In the genomic region with DNA sequence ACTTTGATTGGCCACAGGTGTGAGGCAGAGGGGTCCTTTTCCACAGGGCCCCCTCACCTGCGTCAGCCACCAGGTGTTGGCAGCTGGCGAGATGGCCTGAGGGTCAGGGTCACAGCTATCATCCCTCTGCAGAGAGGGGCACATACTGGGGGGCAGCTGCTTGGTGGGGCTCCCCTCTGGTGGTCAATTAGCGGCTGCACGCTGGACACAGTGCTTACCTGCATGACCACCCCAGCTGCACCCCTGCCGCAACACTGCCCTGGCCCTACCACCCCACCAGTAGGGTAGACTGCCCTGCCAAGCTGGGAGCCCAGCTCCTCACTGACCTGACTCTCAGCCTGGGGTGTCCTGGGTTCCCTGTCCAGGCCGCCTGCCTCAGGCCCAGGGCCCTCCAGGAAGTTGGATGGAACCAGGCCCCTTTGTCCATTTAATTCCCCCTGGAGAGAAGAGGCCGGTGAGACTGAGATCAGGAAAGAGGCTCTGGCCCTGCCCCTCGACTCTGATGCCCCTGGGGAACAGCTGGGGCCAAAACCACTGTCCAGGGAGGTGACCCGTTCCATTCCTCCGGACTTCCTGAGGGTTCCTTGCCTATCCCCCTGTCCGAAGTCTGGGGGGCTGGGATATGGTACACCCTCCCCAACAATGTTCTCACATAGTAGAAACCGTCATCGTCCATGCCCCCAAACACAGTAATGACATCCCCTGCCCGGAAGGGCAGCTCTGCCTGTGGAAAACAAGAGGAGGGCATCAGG, we compare ENCODE assay signal across 1 cellular context.
TF ChIP-seq lines count a peak whose summit lies in the region.

No MANE protein-coding gene starts in this region.

TF ChIP-seq in HepG2, 621 proteins besides CTCF, POLR2A, EP300 and RAD21:
- TF ChIP-seq, protein P1, sequence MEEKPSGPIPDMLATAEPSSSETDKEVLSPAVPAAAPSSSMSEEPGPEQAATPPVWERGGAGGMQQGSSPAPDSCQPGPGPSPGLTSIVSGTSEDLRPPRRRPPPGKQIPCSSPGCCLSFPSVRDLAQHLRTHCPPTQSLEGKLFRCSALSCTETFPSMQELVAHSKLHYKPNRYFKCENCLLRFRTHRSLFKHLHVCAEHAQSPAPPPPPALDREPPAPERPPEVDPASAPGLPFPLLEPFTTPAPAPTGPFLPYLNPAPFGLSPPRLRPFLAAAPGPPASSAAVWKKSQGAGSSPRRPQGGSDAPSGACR (CRISPR knock-in tag; IDR thresholded peaks at IDR 0.05): no peak
- TF ChIP-seq, protein P2, sequence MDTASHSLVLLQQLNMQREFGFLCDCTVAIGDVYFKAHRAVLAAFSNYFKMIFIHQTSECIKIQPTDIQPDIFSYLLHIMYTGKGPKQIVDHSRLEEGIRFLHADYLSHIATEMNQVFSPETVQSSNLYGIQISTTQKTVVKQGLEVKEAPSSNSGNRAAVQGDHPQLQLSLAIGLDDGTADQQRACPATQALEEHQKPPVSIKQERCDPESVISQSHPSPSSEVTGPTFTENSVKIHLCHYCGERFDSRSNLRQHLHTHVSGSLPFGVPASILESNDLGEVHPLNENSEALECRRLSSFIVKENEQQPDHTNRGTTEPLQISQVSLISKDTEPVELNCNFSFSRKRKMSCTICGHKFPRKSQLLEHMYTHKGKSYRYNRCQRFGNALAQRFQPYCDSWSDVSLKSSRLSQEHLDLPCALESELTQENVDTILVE (CRISPR knock-in tag; IDR thresholded peaks at IDR 0.05): no peak
- TF ChIP-seq TCF7 (IDR thresholded peaks at IDR 0.05; ENCODE audit: low read depth) (no peak), ZNF556 (CRISPR knock-in tag; IDR thresholded peaks at IDR 0.05; ENCODE audit: borderline replicate concordance) (no peak), ZNF772 (CRISPR knock-in tag; IDR thresholded peaks at IDR 0.05) (no peak), ZNF17 (CRISPR knock-in tag; IDR thresholded peaks at IDR 0.05) (no peak), ETV6 (CRISPR knock-in tag; conservative IDR thresholded peaks at IDR 0.05) (0 out of 2 replicates have a peak, but pooled peaks have one; percentile 44), ZNF180 (CRISPR knock-in tag; IDR thresholded peaks at IDR 0.05; ENCODE audit: borderline replicate concordance, low read depth) (no peak), FOXA3 (CRISPR knock-in tag; IDR thresholded peaks at IDR 0.05) (no peak), CEBPB (IDR thresholded peaks at IDR 0.05; ENCODE audit: borderline replicate concordance, low read depth, low read length) (no peak), NFKBIZ (CRISPR knock-in tag; IDR thresholded peaks at IDR 0.05) (no peak), ZNF512 (CRISPR knock-in tag; IDR thresholded peaks at IDR 0.05) (no peak), BHLHE40 (IDR thresholded peaks at IDR 0.05; ENCODE audit: low read length) (no peak), IRF9 (CRISPR knock-in tag; IDR thresholded peaks at IDR 0.05; ENCODE audit: borderline replicate concordance) (no peak), ARID2 (CRISPR knock-in tag; IDR thresholded peaks at IDR 0.05; ENCODE audit: borderline replicate concordance) (no peak), TGIF2 (CRISPR knock-in tag; IDR thresholded peaks at IDR 0.05) (no peak), ZNF543 (CRISPR knock-in tag; IDR thresholded peaks at IDR 0.05) (no peak), ZNF605 (CRISPR knock-in tag; IDR thresholded peaks at IDR 0.05) (0 out of 2 replicates have a peak, but pooled peaks have one; percentile 4), PAF1 (CRISPR knock-in tag; IDR thresholded peaks at IDR 0.05) (no peak), SRSF4 (IDR thresholded peaks at IDR 0.05; ENCODE audit: low read depth, low read length, poor library complexity, severe bottlenecking) (no peak)
- TF ChIP-seq, protein P3, sequence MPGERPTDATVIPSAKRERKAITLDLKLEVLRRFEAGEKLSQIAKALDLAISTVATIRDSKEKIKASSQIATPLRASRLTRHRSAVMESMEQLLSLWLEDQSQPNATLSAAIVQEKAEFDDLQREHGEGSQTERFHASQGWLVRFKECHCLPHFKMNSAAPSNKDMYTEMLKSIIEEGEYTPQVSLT (CRISPR knock-in tag; IDR thresholded peaks at IDR 0.05; ENCODE audit: borderline replicate concordance, low read depth): no peak
- TF ChIP-seq, protein P4, sequence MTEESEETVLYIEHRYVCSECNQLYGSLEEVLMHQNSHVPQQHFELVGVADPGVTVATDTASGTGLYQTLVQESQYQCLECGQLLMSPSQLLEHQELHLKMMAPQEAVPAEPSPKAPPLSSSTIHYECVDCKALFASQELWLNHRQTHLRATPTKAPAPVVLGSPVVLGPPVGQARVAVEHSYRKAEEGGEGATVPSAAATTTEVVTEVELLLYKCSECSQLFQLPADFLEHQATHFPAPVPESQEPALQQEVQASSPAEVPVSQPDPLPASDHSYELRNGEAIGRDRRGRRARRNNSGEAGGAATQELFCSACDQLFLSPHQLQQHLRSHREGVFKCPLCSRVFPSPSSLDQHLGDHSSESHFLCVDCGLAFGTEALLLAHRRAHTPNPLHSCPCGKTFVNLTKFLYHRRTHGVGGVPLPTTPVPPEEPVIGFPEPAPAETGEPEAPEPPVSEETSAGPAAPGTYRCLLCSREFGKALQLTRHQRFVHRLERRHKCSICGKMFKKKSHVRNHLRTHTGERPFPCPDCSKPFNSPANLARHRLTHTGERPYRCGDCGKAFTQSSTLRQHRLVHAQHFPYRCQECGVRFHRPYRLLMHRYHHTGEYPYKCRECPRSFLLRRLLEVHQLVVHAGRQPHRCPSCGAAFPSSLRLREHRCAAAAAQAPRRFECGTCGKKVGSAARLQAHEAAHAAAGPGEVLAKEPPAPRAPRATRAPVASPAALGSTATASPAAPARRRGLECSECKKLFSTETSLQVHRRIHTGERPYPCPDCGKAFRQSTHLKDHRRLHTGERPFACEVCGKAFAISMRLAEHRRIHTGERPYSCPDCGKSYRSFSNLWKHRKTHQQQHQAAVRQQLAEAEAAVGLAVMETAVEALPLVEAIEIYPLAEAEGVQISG (CRISPR knock-in tag; IDR thresholded peaks at IDR 0.05): 0 out of 2 replicates have a peak, but pooled peaks have one; percentile 6
